21 cellular contexts compared by ENCODE assay signal in genomic region chr2:45626387-45627010, GRCh38. TPM values are rescaled to one million over a fixed set of nuclear protein-coding genes. Genes with fewer than 3 reads are reported as not detected.
A peak's percentile ranks its signal among the peaks of the same experiment; 100 is the strongest.
DNase-seq lines count a peak whose midpoint lies in the region; ATAC-seq, FAIRE-seq and TF ChIP-seq lines count a peak whose summit lies in the region.
"Had no signal": no experiment of that assay in that cellular context is flagged by ENCODE, and none has a peak within 500 bp of the region (broad histone marks: within the 10 kb centered on the region; RNA-seq: fewer than 3 reads in every experiment).

No MANE protein-coding gene starts in this region.

- no peak overlapping the region for H3K4me2 ChIP-seq in K562 (ENCODE audit: insufficient read depth, low read length)
- H3K4me2 ChIP-seq: SK-N-SH had no signal

- no peaks in the 10 kb centered on the region for H3K36me3 ChIP-seq in K562 (ENCODE audit: control insufficient read depth, insufficient read depth, low read length)
- H3K36me3 ChIP-seq in pancreas: no peaks in the 10 kb centered on the region
- H3K36me3 ChIP-seq: tibial nerve had no signal

- H3K27ac ChIP-seq in K562 (ENCODE audit: extremely low read depth, low read depth, low read length) (no peak overlapping the region), pancreas (peak overlapping the region in 1 of 4 donors; percentile 19)
- H3K27ac ChIP-seq: tibial nerve had no signal

- H3K9me1 ChIP-seq in K562 (ENCODE audit: control insufficient read depth, insufficient read depth, low read length): no peaks in the 10 kb centered on the region

- no peak for FAIRE-seq in K562 (lab: Jason Lieb, UNC)
- FAIRE-seq in pancreas (lab: Jason Lieb, UNC): no peak
- FAIRE-seq: colon, endometrium had no signal

- no peak for TF ChIP-seq CTCF in K562 (IDR thresholded peaks at IDR 0.05 in 2 of 3, conservative IDR thresholded peaks at IDR 0.05 in 1 of 3; ENCODE audit: insufficient read depth in 2 of 3, low read depth in 1 of 3, low read length in 3 of 3)
- no peak for TF ChIP-seq CTCF in pancreas (IDR thresholded peaks at IDR 0.05)
- TF ChIP-seq CTCF in omental fat pad (IDR thresholded peaks at IDR 0.05): no peak

- no TSS peak for BruUV-seq in K562 (replicated peaks; lab: Mats Ljungman, UMichigan)

- no peak for TF ChIP-seq RAD21 in K562 (CRISPR knock-in tag; conservative IDR thresholded peaks at IDR 0.05 in 1 of 2, IDR thresholded peaks at IDR 0.05 in 1 of 2)

- TF ChIP-seq POLR2A in K562 (conservative IDR thresholded peaks at IDR 0.05): no peak

- H3K4me1 ChIP-seq in K562 (replicated peaks in 1 of 2; ENCODE audit: control insufficient read depth in 2 of 2, insufficient read depth in 2 of 2, low read length in 2 of 2) (no peaks in the 10 kb centered on the region), pancreas (peaks cover 8 to 13% (median 11%) of the 10 kb centered on the region in 3 donors)
- H3K4me1 ChIP-seq: tibial nerve had no signal

- ATAC-seq in K562 (no peak), pancreas (peak; percentile 89 to 94 (median 94)), omental fat pad (ENCODE audit: low FRiP score) (no peak), HG02970 (IDR thresholded peaks at IDR 0.05; ENCODE audit: low FRiP score, unreplicated experiment) (no peak)
- ATAC-seq: activated CD8-positive, alpha-beta T cell treated with anti-CD3 and anti-CD28 coated beads for 36 hours; CD8-positive, alpha-beta T cell; naive thymus-derived CD8-positive, alpha-beta T cell; stimulated activated naive CD8-positive, alpha-beta T cell treated with anti-CD3 and anti-CD28 coated beads, Interleukin-15, amount 100 ng/mL, for 72 hours had no signal

- H2AFZ ChIP-seq in K562 (ENCODE audit: low read depth, low read length): no peak overlapping the region

- H3K4me3 ChIP-seq in K562: no peak overlapping the region
- H3K4me3 ChIP-seq in pancreas: no peak overlapping the region
- H3K4me3 ChIP-seq: tibial nerve had no signal

- no peak overlapping the region for H3K9ac ChIP-seq in K562 (ENCODE audit: insufficient read depth in 1 of 2, low read depth in 2 of 2, low read length in 2 of 2)
- H3K9ac ChIP-seq: SK-N-SH had no signal

- POLR2A ChIA-PET in K562 (lab: Yijun Ruan, JAX): interaction anchor here (0.7 to 2.2 kb wide), 3 partner anchors 9 to 220 kb away, joined by 4 to 7 read pairs (median 7); no protein-coding TSS in a partner anchor

- WGBS in K562 (ENCODE audit: insufficient coverage, low coverage, missing lambda C conversion rate): 1% methylated on average over 7 of the region's 7 CpGs
- WGBS in pancreas, 2 donors: 5 to 16% methylated on average over 7 of the region's 7 CpGs

- no peaks in the 10 kb centered on the region for H4K20me1 ChIP-seq in K562 (replicated peaks; ENCODE audit: control insufficient read depth, insufficient read depth, low read length)

- in situ Hi-C loops in K562 (cut with MboI): no loop called here

- DNase-seq in NCI-H1092 (lab: John Stamatoyannopoulos, UW) (peak; percentile 21), NCI-H2196 treated with DMSO at 0.1 percent for 48 hours (lab: John Stamatoyannopoulos, UW; ENCODE audit: unreplicated experiment) (peak; percentile 65), K562 (ENCODE audit: extremely low read depth in 1 of 4, low spot score in 3 of 4) (no peak), pancreas (peak in 2 of 6 donors; percentile 36 to 58), omental fat pad (ENCODE audit: low spot score) (no peak)
- DNase-seq in activated CD4-positive, alpha-beta T cell treated with anti-CD3 and anti-CD28 coated beads, Interleukin-2, amount 50 U/mL, for 4 hours: no peak
- DNase-seq: activated B cell treated with CpG ODN at 0.5 μM for 24 hours; activated CD8-positive, alpha-beta T cell treated with anti-CD3 and anti-CD28 coated beads for 36 hours; activated gamma-delta T cell treated with Interleukin-2 at 50 U/mL for 16 hours; CD8-positive, alpha-beta T cell; HFFc6; naive thymus-derived CD8-positive, alpha-beta T cell; NCI-H2227 treated with DMSO at 0.1 percent for 48 hours; right cardiac atrium; SK-N-SH; stimulated activated CD4-positive, alpha-beta T cell treated with anti-CD3 and anti-CD28 coated beads, Interleukin-12 subunit alpha, Interleukin-12 subunit beta, amount 100 ng/mL, for 4 hours; stimulated activated naive CD8-positive, alpha-beta T cell treated with anti-CD3 and anti-CD28 coated beads, Interleukin-15, amount 100 ng/mL, for 72 hours had no signal

- H3K79me2 ChIP-seq in K562 (ENCODE audit: control insufficient read depth, insufficient read depth, low read length): no peaks in the 10 kb centered on the region

- H3K27me3 ChIP-seq in K562 (ENCODE audit: control insufficient read depth in 2 of 2, insufficient read depth in 2 of 2, low read length in 2 of 2) (peaks cover 4 to 17% of the 10 kb centered on the region in 2 experiments), pancreas (no peaks in the 10 kb centered on the region)
- H3K27me3 ChIP-seq: tibial nerve had no signal

- CTCF ChIA-PET in K562 (lab: Yijun Ruan, JAX; ENCODE audit: low intra/inter-chr PET ratio): interaction anchor here (0.6 kb wide), 1 partner anchor 216 kb away, joined by 3 read pairs; no protein-coding TSS in a partner anchor

- no peak for TF ChIP-seq EP300 in K562 (IDR thresholded peaks at IDR 0.05; ENCODE audit: low read length)

- no peaks in the 10 kb centered on the region; the same call in 1 of the 2 replicates for H3K9me3 ChIP-seq in K562 (replicated peaks; ENCODE audit: control insufficient read depth, insufficient read depth, low read depth, low read length)
- no peaks in the 10 kb centered on the region for H3K9me3 ChIP-seq in pancreas
- H3K9me3 ChIP-seq: SK-N-SH, tibial nerve had no signal

- intact Hi-C loops in K562 (cut with micrococcal nuclease) (no loop called here), pancreas (cut with DNase I) (no loop called here)

RNA-seq across cellular contexts. Expression of gene SRBD1, which starts 15.4 kb away (rescaled TPM):
- total RNA-seq in K562 (2011; cell fraction: chromatin; rRNA removed; ENCODE audit: low replicate concordance): 17.6 and 65.7 TPM in 2 replicates
- total RNA-seq in K562 (2011; cell fraction: nucleolus; rRNA removed): 9.3 and 12.1 TPM in 2 replicates
- 18.6 and 21.4 TPM in 2 replicates for total RNA-seq in K562 (2011; cell fraction: nucleoplasm; rRNA removed)
- 14.7 and 16.1 TPM in 2 replicates for total RNA-seq in K562 (2014; rRNA removed)
- total RNA-seq in K562 (2014; rRNA removed; fragmentation: Illumina TruSeq; extraction: Trizol): 23.2 and 28.0 TPM in 2 replicates
- 19.5 and 21.3 TPM in 2 replicates for total RNA-seq in K562 (2015; rRNA removed; fragmentation: Illumina TruSeq; extraction: Trizol)
- total RNA-seq in K562 (2021): 13.0 and 14.6 TPM in 2 replicates
- polyA plus RNA-seq in K562 (2011; rRNA removed): 9.4 and 12.6 TPM in 2 replicates
- 2.2 and 4.4 TPM in 2 replicates for polyA plus RNA-seq in K562 (2011; cell fraction: cytosol; rRNA removed)
- polyA plus RNA-seq in K562 (2011; cell fraction: nucleus; rRNA removed): 7.7 and 10.2 TPM in 2 replicates
- polyA plus RNA-seq in K562 (2012): 8.7 and 10.8 TPM in 2 replicates
- 12.5 and 15.5 TPM in 2 replicates for polyA plus RNA-seq in K562 (2014; fragmentation: Illumina TruSeq; extraction: Trizol)
- polyA plus RNA-seq in K562 (2014; fragmentation: Nextera tagmentation; extraction: Ambion mirVana): 10 to 100 TPM in 1 of 2 experiments, 1 to 10 TPM in 1; 6.9 to 16.2 TPM
- 7.8 and 8.3 TPM in 2 replicates for polyA plus RNA-seq in K562 (2014; rRNA removed)
- polyA minus RNA-seq in K562 (2011; rRNA and poly(A)+ RNA removed): 44.2 and 47.9 TPM in 2 replicates
- polyA minus RNA-seq in K562 (2011; cell fraction: cytosol; rRNA and poly(A)+ RNA removed): 8.1 and 12.8 TPM in 2 replicates
- polyA minus RNA-seq in K562 (2011; cell fraction: nucleus; rRNA and poly(A)+ RNA removed): 27.5 and 45.9 TPM in 2 replicates
- 10 to 100 TPM in 5 of 6 donors, 1 to 10 TPM in 1; 9.7 to 15.4 (median 12.1) TPM for total RNA-seq in pancreas
- 1 to 10 TPM; 3.2 to 4.6 TPM for polyA plus RNA-seq in pancreas
- total RNA-seq in omental fat pad: 10 to 100 TPM; 10.3 to 36.4 (median 14.1) TPM

RNA-seq across cellular contexts. Expression of gene PRKCE, which starts 25.0 kb away (rescaled TPM):
- 0.86 and 1.5 TPM in 2 replicates for total RNA-seq in K562 (2011; cell fraction: chromatin; rRNA removed; ENCODE audit: low replicate concordance)
- total RNA-seq in K562 (2011; cell fraction: nucleolus; rRNA removed): 0.67 and 1.2 TPM in 2 replicates
- total RNA-seq in K562 (2011; cell fraction: nucleoplasm; rRNA removed): 0.92 and 1.0 TPM in 2 replicates
- total RNA-seq in K562 (2014; rRNA removed) (0.18 and 0.20 TPM in 2 replicates), K562 (2014; rRNA removed; fragmentation: Illumina TruSeq; extraction: Trizol) (0.11 and 0.48 TPM in 2 replicates), K562 (2015; rRNA removed; fragmentation: Illumina TruSeq; extraction: Trizol) (0.41 and 0.69 TPM in 2 replicates), K562 (2021) (0.58 and 1.0 TPM in 2 replicates), pancreas (10 to 100 TPM in 3 of 6 donors, 1 to 10 TPM in 3; 8.2 to 19.4 (median 10.2) TPM), omental fat pad (10 to 100 TPM in 2 of 4 donors, 1 to 10 TPM in 2; 8.8 to 24.3 (median 14.0) TPM)
- polyA plus RNA-seq in K562 (2011; rRNA removed) (0.19 and 0.21 TPM in 2 replicates), K562 (2014; fragmentation: Illumina TruSeq; extraction: Trizol) (0.22 and 0.33 TPM in 2 replicates), K562 (2014; fragmentation: Nextera tagmentation; extraction: Ambion mirVana) (under 1 TPM in 1 of 2 experiments, not detected in 1; 0.06 TPM), K562 (2014; rRNA removed) (0.26 and 0.48 TPM in 2 replicates), pancreas (1 to 10 TPM; 4.0 to 5.8 TPM)
- 0.06 and 0.15 TPM in 2 replicates for polyA plus RNA-seq in K562 (2011; cell fraction: cytosol; rRNA removed)
- polyA plus RNA-seq in K562 (2011; cell fraction: nucleus; rRNA removed): 0.29 and 0.67 TPM in 2 replicates
- polyA plus RNA-seq in K562 (2012): 0.17 and 1.1 TPM in 2 replicates
- 0.18 TPM in 2 replicates for polyA minus RNA-seq in K562 (2011; rRNA and poly(A)+ RNA removed)
- not detected in 2 replicates for polyA minus RNA-seq in K562 (2011; cell fraction: cytosol; rRNA and poly(A)+ RNA removed)
- 0.33 and 0.54 TPM in 2 replicates for polyA minus RNA-seq in K562 (2011; cell fraction: nucleus; rRNA and poly(A)+ RNA removed)

Comparison
In these comparisons a context has a peak if more than half of its experiments do, and no peak if none do; other contexts are left out.
1. DNase-seq: peak in NCI-H1092 (single experiment) and NCI-H2196 treated with DMSO at 0.1 percent for 48 hours (single experiment); none in K562 (0 of 4), omental fat pad (single experiment) and activated CD4-positive, alpha-beta T cell treated with anti-CD3 and anti-CD28 coated beads, Interleukin-2, amount 50 U/mL, for 4 hours (0 of 2).
2. ATAC-seq: peak in pancreas (4 of 4); none in K562 (single experiment), omental fat pad (single experiment) and HG02970 (single experiment).